In genomic region chr17:45029758-45030423, GRCh38 we compare ENCODE assay signal across 16 cellular contexts.
DNase-seq lines count a peak whose midpoint lies in the region; ATAC-seq, FAIRE-seq and TF ChIP-seq lines count a peak whose summit lies in the region.
"Had no signal": no experiment of that assay in that cellular context is flagged by ENCODE, and none has a peak within 500 bp of the region (broad histone marks: within the 10 kb centered on the region; RNA-seq: fewer than 3 reads in every experiment).

No MANE protein-coding gene starts in this region.

- 0 out of 2 replicates have a peak, but pooled peaks have one; percentile 14 for TF ChIP-seq CTCF in GM12874 (IDR thresholded peaks at IDR 0.05; ENCODE audit: insufficient read depth, low read depth, low read length)
- TF ChIP-seq CTCF in GM20000 (IDR thresholded peaks at IDR 0.05; ENCODE audit: extremely low read depth, missing control alignments), result no peak

- DNase-seq in GM20000 (ENCODE audit: low spot score), result peak; percentile 61
- no peak for DNase-seq in activated naive CD8-positive, alpha-beta T cell treated with anti-CD3 and anti-CD28 coated beads, Interleukin-2, amount 50 U/mL, for 24 hours
- no peak for DNase-seq in stimulated activated effector memory CD8-positive, alpha-beta T cell treated with anti-CD3 and anti-CD28 coated beads, Interleukin-12 subunit alpha, Interleukin-12 subunit beta, amount 100 ng/mL, for 72 hours (ENCODE audit: low spot score in 2 of 2)
- no peak for DNase-seq in NCI-H187 treated with DMSO at 0.1 percent for 48 hours (lab: John Stamatoyannopoulos, UW)
- DNase-seq in iPS-NIHi11 (ENCODE audit: low spot score), result no peak
- DNase-seq in GM19239 (ENCODE audit: insufficient read length, low spot score), result no peak
- DNase-seq: BE2C; DMS 273 treated with DMSO at 0.1 percent for 48 hours; EL; GM23248; NCI-H1092; NCI-H1694; NCI-H345; NCI-H526 treated with DMSO at 0.1 percent for 48 hours; NK-92 treated with Interleukin-12 subunit alpha and Interleukin-12 subunit beta, amount 100 ng/mL, for 24 hours had no signal

- no peaks in the 10 kb centered on the region for H3K9me3 Mint-ChIP-seq in activated naive CD8-positive, alpha-beta T cell treated with anti-CD3 and anti-CD28 coated beads, Interleukin-2, amount 50 U/mL, for 24 hours
- H3K9me3 Mint-ChIP-seq in stimulated activated effector memory CD8-positive, alpha-beta T cell treated with anti-CD3 and anti-CD28 coated beads, Interleukin-12 subunit alpha, Interleukin-12 subunit beta, amount 100 ng/mL, for 72 hours, result no peaks in the 10 kb centered on the region

- no peak for FAIRE-seq in GM19239 (lab: Jason Lieb, UNC)

- peaks cover 3% of the 10 kb centered on the region for H3K4me1 Mint-ChIP-seq in activated naive CD8-positive, alpha-beta T cell treated with anti-CD3 and anti-CD28 coated beads, Interleukin-2, amount 50 U/mL, for 24 hours
- H3K4me1 Mint-ChIP-seq in stimulated activated effector memory CD8-positive, alpha-beta T cell treated with anti-CD3 and anti-CD28 coated beads, Interleukin-12 subunit alpha, Interleukin-12 subunit beta, amount 100 ng/mL, for 72 hours, result peaks cover 15% of the 10 kb centered on the region

- no peak overlapping the region for H3K27ac Mint-ChIP-seq in activated naive CD8-positive, alpha-beta T cell treated with anti-CD3 and anti-CD28 coated beads, Interleukin-2, amount 50 U/mL, for 24 hours
- H3K27ac Mint-ChIP-seq in stimulated activated effector memory CD8-positive, alpha-beta T cell treated with anti-CD3 and anti-CD28 coated beads, Interleukin-12 subunit alpha, Interleukin-12 subunit beta, amount 100 ng/mL, for 72 hours, result no peak overlapping the region

- peaks cover 26% of the 10 kb centered on the region for H3K36me3 Mint-ChIP-seq in activated naive CD8-positive, alpha-beta T cell treated with anti-CD3 and anti-CD28 coated beads, Interleukin-2, amount 50 U/mL, for 24 hours (ENCODE audit: low read depth)
- H3K36me3 Mint-ChIP-seq in stimulated activated effector memory CD8-positive, alpha-beta T cell treated with anti-CD3 and anti-CD28 coated beads, Interleukin-12 subunit alpha, Interleukin-12 subunit beta, amount 100 ng/mL, for 72 hours, result peaks cover 39% of the 10 kb centered on the region

- H3K4me3 Mint-ChIP-seq in activated naive CD8-positive, alpha-beta T cell treated with anti-CD3 and anti-CD28 coated beads, Interleukin-2, amount 50 U/mL, for 24 hours, result no peak overlapping the region
- H3K4me3 Mint-ChIP-seq in stimulated activated effector memory CD8-positive, alpha-beta T cell treated with anti-CD3 and anti-CD28 coated beads, Interleukin-12 subunit alpha, Interleukin-12 subunit beta, amount 100 ng/mL, for 72 hours, result no peak overlapping the region

- peak; percentile 26 for ATAC-seq in activated naive CD8-positive, alpha-beta T cell treated with anti-CD3 and anti-CD28 coated beads, Interleukin-2, amount 50 U/mL, for 24 hours
- ATAC-seq in stimulated activated effector memory CD8-positive, alpha-beta T cell treated with anti-CD3 and anti-CD28 coated beads, Interleukin-12 subunit alpha, Interleukin-12 subunit beta, amount 100 ng/mL, for 72 hours, result peak; percentile 16

- no peaks in the 10 kb centered on the region for H3K27me3 Mint-ChIP-seq in activated naive CD8-positive, alpha-beta T cell treated with anti-CD3 and anti-CD28 coated beads, Interleukin-2, amount 50 U/mL, for 24 hours
